24 cellular contexts compared by ENCODE assay signal in the genomic region with DNA sequence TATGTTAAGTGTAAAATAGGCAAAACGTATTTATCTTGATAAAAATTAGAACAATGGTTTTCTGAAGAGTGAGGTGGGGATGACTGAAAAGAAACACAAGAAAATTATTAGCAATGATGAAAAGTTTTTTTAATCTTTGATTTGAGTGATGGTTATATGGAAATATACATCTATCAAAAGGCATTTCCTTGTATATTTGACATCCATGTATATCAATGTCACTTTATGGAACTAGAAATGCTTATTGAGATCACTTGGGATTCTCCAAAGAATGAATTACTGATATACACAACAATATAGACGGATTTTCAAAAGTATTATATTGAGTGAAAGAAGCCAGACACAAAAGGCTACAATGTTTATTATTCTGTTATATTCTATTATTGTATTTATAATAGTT.
"Had no signal": no experiment of that assay in that cellular context is flagged by ENCODE, and none has a peak within 500 bp of the region (broad histone marks: within the 10 kb centered on the region; RNA-seq: fewer than 3 reads in every experiment).

No MANE protein-coding gene starts in this region.

- DNase-seq: stimulated activated CD4-positive, alpha-beta T cell treated with anti-CD3 and anti-CD28 coated beads, Interleukin-2, amount 100 ng/mL, for 48 hours; stimulated activated CD4-positive, alpha-beta T cell treated with anti-CD3 and anti-CD28 coated beads, Interleukin-4, amount 100 ng/mL, for 1 hour; stimulated activated CD4-positive, alpha-beta T cell treated with anti-CD3 and anti-CD28 coated beads, Interleukin-4, amount 100 ng/mL, for 24 hours; stimulated activated CD4-positive, alpha-beta T cell treated with anti-CD3 and anti-CD28 coated beads, Interleukin-4, amount 100 ng/mL, for 4 hours; stimulated activated CD8-positive, alpha-beta memory T cell treated with anti-CD3 and anti-CD28 coated beads, Interleukin-4, amount 100 ng/mL, for 48 hours; stimulated activated naive B cell treated with anti-CD40 and anti-IgM and Interleukin-4, amounts not matched to agents 10 μg/mL and 1 μg/mL and 100 μg/mL, for 72 hours; stimulated activated naive CD4-positive, alpha-beta T cell; stimulated activated naive CD4-positive, alpha-beta T cell treated with Interleukin-2 at 50 U/mL for 16 hours; stimulated activated naive CD8-positive, alpha-beta T cell treated with anti-CD3 and anti-CD28 coated beads, Interleukin-15, amount 100 ng/mL, for 72 hours; stimulated activated naive CD8-positive, alpha-beta T cell treated with anti-CD3 and anti-CD28 coated beads, Interleukin-15, Interleukin-2, amounts not matched to agents 100 U/mL and 50 U/mL, for 24 hours; stomach; substantia nigra; testis; thyroid gland; tibial artery; transverse colon; trophoblast cell; upper lobe of left lung; upper lobe of right lung; uterus had no signal

- H3K4me3 ChIP-seq: stomach, suprapubic skin, testis, thoracic aorta, thyroid gland, tibial artery, tibial nerve, transverse colon, upper lobe of left lung, upper lobe of right lung, uterus, vagina had no signal

- H3K27me3 ChIP-seq: stomach, suprapubic skin, testis, thyroid gland, tibial artery, tibial nerve, transverse colon, upper lobe of left lung, upper lobe of right lung, uterus, vagina had no signal

- H3K9me3 ChIP-seq: stomach, suprapubic skin, testis, thoracic aorta, thyroid gland, tibial artery, tibial nerve, transverse colon, upper lobe of left lung, upper lobe of right lung, uterus, vagina had no signal

- H3K27ac ChIP-seq: stomach, suprapubic skin, testis, thoracic aorta, thyroid gland, tibial artery, tibial nerve, transverse colon, upper lobe of left lung, upper lobe of right lung, uterus, vagina had no signal

- H3K36me3 ChIP-seq: stomach, suprapubic skin, thoracic aorta, thyroid gland, tibial artery, tibial nerve, transverse colon, upper lobe of left lung, upper lobe of right lung, uterus, vagina had no signal
